28 cellular contexts compared by ENCODE assay signal in genomic region chr17:30426292-30426691, GRCh38. TPM values are rescaled to one million over a fixed set of nuclear protein-coding genes. Genes with fewer than 3 reads are reported as not detected.
DNase-seq lines count a peak whose midpoint lies in the region; ATAC-seq, FAIRE-seq and TF ChIP-seq lines count a peak whose summit lies in the region.
"Had no signal": no experiment of that assay in that cellular context is flagged by ENCODE, and none has a peak within 500 bp of the region (broad histone marks: within the 10 kb centered on the region; RNA-seq: fewer than 3 reads in every experiment).

No MANE protein-coding gene starts in this region.

- no peak overlapping the region for H3K4ac ChIP-seq in neuronal stem cell (ENCODE audit: low read length)

- H3K27ac Mint-ChIP-seq in astrocyte (ENCODE audit: unreplicated experiment): no peak overlapping the region

- intact Hi-C loops in HepG2 (cut with micrococcal nuclease; ENCODE audit: unreplicated experiment) (no loop called here), right lobe of liver (cut with DNase I) (no loop called here), heart left ventricle (cut with DNase I) (loop anchor here in 1 of 10 donors (5.0 kb wide), 1 partner anchor 84 kb away; no protein-coding TSS in a partner anchor)

- WGBS in HepG2 (ENCODE audit: low lambda C conversion rate): 98% methylated on average over 2 of the region's 2 CpGs
- 100% methylated on average over 1 of the region's 2 CpGs for WGBS in right lobe of liver (ENCODE audit: insufficient coverage, low coverage, low lambda C conversion rate, missing lambda C conversion rate)
- no CpG with 5 or more reads among the region's 2 CpGs for WGBS in neuronal stem cell (ENCODE audit: extremely low coverage in 2 of 2, insufficient read length in 2 of 2, insufficient replicate concordance in 1 of 2), 2 donors
- WGBS in heart left ventricle, 4 donors: 95 to 98% (median 96%) methylated on average over 2 of the region's 2 CpGs

- no peak overlapping the region for H2AK5ac ChIP-seq in neuronal stem cell (ENCODE audit: low read depth, low read length)

- in situ Hi-C loops in HepG2 (cut with HindIII; ENCODE audit: extremely low pct_ligation_motif_present, low pct_unique_long_range_greater_than_20kb): no loop called here

- H3K14ac ChIP-seq in neuronal stem cell (ENCODE audit: low read length): no peak overlapping the region

- H3K9ac ChIP-seq in HepG2 (ENCODE audit: insufficient read depth, low read depth, low read length): no peak overlapping the region
- no peak overlapping the region for H3K9ac ChIP-seq in astrocyte (ENCODE audit: low read length)
- no peak overlapping the region for H3K9ac ChIP-seq in neuronal stem cell (ENCODE audit: low read depth, low read length, poor library complexity)

- H3K4me1 ChIP-seq in HepG2 (ENCODE audit: insufficient read depth, low read length): no peaks in the 10 kb centered on the region
- H3K4me1 ChIP-seq in right lobe of liver: no peaks in the 10 kb centered on the region
- peaks cover 6% of the 10 kb centered on the region for H3K4me1 ChIP-seq in astrocyte (ENCODE audit: insufficient read depth, low read length)
- H3K4me1 ChIP-seq in neuronal stem cell (ENCODE audit: control insufficient read depth in 2 of 2, insufficient read depth in 1 of 2, low read depth in 1 of 2, low read length in 2 of 2): no peaks in the 10 kb centered on the region
- H3K4me1 ChIP-seq in heart left ventricle: peaks cover 0 to 13% (median 0%) of the 10 kb centered on the region in 12 donors

- no peak overlapping the region for H2BK15ac ChIP-seq in neuronal stem cell (ENCODE audit: low read length)

- peak; percentile 12 for FAIRE-seq in HepG2 (lab: Jason Lieb, UNC)
- no peak for FAIRE-seq in astrocyte (lab: Jason Lieb, UNC)

- H3K4me1 Mint-ChIP-seq in astrocyte (ENCODE audit: low read depth, unreplicated experiment): peaks cover 2% of the 10 kb centered on the region

- H2BK120ac ChIP-seq in neuronal stem cell (ENCODE audit: low read depth, low read length): no peak overlapping the region

- no peak overlapping the region for H3K23ac ChIP-seq in neuronal stem cell (ENCODE audit: low read depth, low read length, poor library complexity)

- H3K18ac ChIP-seq in neuronal stem cell (ENCODE audit: low read length): no peak overlapping the region

- BruUV-seq in HepG2 (replicated peaks; lab: Mats Ljungman, UMichigan): no TSS peak

- H3K9me3 ChIP-seq in HepG2 (ENCODE audit: low read length) (no peaks in the 10 kb centered on the region), right lobe of liver (no peaks in the 10 kb centered on the region), astrocyte (ENCODE audit: insufficient read depth, low read depth, low read length) (no peaks in the 10 kb centered on the region), neuronal stem cell (replicated peaks in 1 of 2; ENCODE audit: control insufficient read depth in 2 of 2, insufficient read depth in 1 of 2, low read depth in 1 of 2, low read length in 2 of 2) (peaks cover 0 to 3% of the 10 kb centered on the region in 2 donors), heart left ventricle (no peaks in the 10 kb centered on the region)

- TF ChIP-seq EP300 in HepG2 (IDR thresholded peaks at IDR 0.05; ENCODE audit: low read depth in 2 of 2, low read length in 2 of 2) (no peak), HepG2 (CRISPR knock-in tag; IDR thresholded peaks at IDR 0.05; ENCODE audit: borderline replicate concordance) (no peak)

- H3K27me3 ChIP-seq in HepG2 (ENCODE audit: control insufficient read depth in 1 of 2, insufficient read depth in 2 of 2, low read length in 2 of 2): no peaks in the 10 kb centered on the region
- no peaks in the 10 kb centered on the region for H3K27me3 ChIP-seq in right lobe of liver
- no peaks in the 10 kb centered on the region for H3K27me3 ChIP-seq in astrocyte (ENCODE audit: insufficient read depth, low read length)
- H3K27me3 ChIP-seq in neuronal stem cell (ENCODE audit: control insufficient read depth in 3 of 3, insufficient read depth in 3 of 3, low read depth in 1 of 3, low read length in 3 of 3): no peaks in the 10 kb centered on the region
- no peaks in the 10 kb centered on the region for H3K27me3 ChIP-seq in heart left ventricle

- H3K36me3 ChIP-seq in HepG2 (replicated peaks in 1 of 2; ENCODE audit: control insufficient read depth in 1 of 2, insufficient read depth in 2 of 2, low read length in 2 of 2) (peaks cover 5 to 53% of the 10 kb centered on the region in 2 experiments; a peak in 4 of 5 replicates), right lobe of liver (peaks cover 0 to 35% (median 10%) of the 10 kb centered on the region in 4 donors), astrocyte (ENCODE audit: insufficient read depth, low read length) (peaks cover 6% of the 10 kb centered on the region), neuronal stem cell (replicated peaks in 1 of 2; ENCODE audit: control insufficient read depth in 2 of 2, insufficient read depth in 2 of 2, low read length in 2 of 2) (peaks cover 8 to 87% of the 10 kb centered on the region in 2 donors), heart left ventricle (peaks cover 0 to 80% (median 64%) of the 10 kb centered on the region in 9 donors)

- TF ChIP-seq CTCF in HepG2 (CRISPR knock-in tag; IDR thresholded peaks at IDR 0.05): no peak
- no peak for TF ChIP-seq CTCF in right lobe of liver (IDR thresholded peaks at IDR 0.05)
- TF ChIP-seq CTCF in astrocyte (IDR thresholded peaks at IDR 0.05; ENCODE audit: insufficient read depth, low read depth, low read length): no peak
- TF ChIP-seq CTCF in fibroblast of mammary gland (conservative IDR thresholded peaks at IDR 0.05; ENCODE audit: control insufficient read depth, insufficient read depth, low read depth, low read length): no peak
- no peak for TF ChIP-seq CTCF in heart left ventricle (IDR thresholded peaks at IDR 0.05)

- CTCF ChIA-PET in HepG2 (lab: Yijun Ruan, JAX; ENCODE audit: low intra/inter-chr PET ratio, low total read pairs): no interaction called here

- ATAC-seq in HepG2 (no peak), right lobe of liver (no peak), heart left ventricle (no peak)

- no peaks in the 10 kb centered on the region for H3K27me3 Mint-ChIP-seq in astrocyte (ENCODE audit: low read depth, unreplicated experiment)
- H3K27me3 Mint-ChIP-seq: CD8-positive, alpha-beta memory T cell had no signal

- H3K4me3 Mint-ChIP-seq in astrocyte (ENCODE audit: unreplicated experiment): no peak overlapping the region
- H3K4me3 Mint-ChIP-seq: CD8-positive, alpha-beta memory T cell had no signal

- no peak overlapping the region for H3K4me2 ChIP-seq in HepG2 (ENCODE audit: low read depth, low read length)
- H3K4me2 ChIP-seq in astrocyte (ENCODE audit: low read length): no peak overlapping the region
- no peak overlapping the region for H3K4me2 ChIP-seq in neuronal stem cell (ENCODE audit: insufficient read depth, low read length, poor library complexity, severe bottlenecking)
- H3K4me2 ChIP-seq: PC-9 had no signal

- no peak for TF ChIP-seq RAD21 in HepG2 (CRISPR knock-in tag; IDR thresholded peaks at IDR 0.05)

- H4K20me1 ChIP-seq in HepG2 (ENCODE audit: insufficient read depth, low read length) (no peaks in the 10 kb centered on the region), astrocyte (ENCODE audit: insufficient read depth, low read length) (no peaks in the 10 kb centered on the region)

- no peak overlapping the region for H4K91ac ChIP-seq in neuronal stem cell (ENCODE audit: low read depth, low read length, poor library complexity)

- H2AFZ ChIP-seq in HepG2 (ENCODE audit: low read length): no peak overlapping the region
- no peak overlapping the region for H2AFZ ChIP-seq in astrocyte (ENCODE audit: low read depth, low read length)
- no peak overlapping the region for H2AFZ ChIP-seq in neuronal stem cell (ENCODE audit: low read length)
- H2AFZ ChIP-seq: PC-9 had no signal

- POLR2A ChIA-PET in HepG2 (lab: Yijun Ruan, JAX): no interaction called here

- no peaks in the 10 kb centered on the region for H3K79me1 ChIP-seq in neuronal stem cell (ENCODE audit: low read depth, low read length)

- no peak overlapping the region for H2BK5ac ChIP-seq in neuronal stem cell (ENCODE audit: low read length)

- TF ChIP-seq POLR2A in HepG2 (IDR thresholded peaks at IDR 0.05; ENCODE audit: insufficient read depth in 1 of 2, low read depth in 2 of 2, low read length in 2 of 2) (no peak), right lobe of liver (IDR thresholded peaks at IDR 0.05) (no peak), heart left ventricle (IDR thresholded peaks at IDR 0.05) (no peak)

- H4K8ac ChIP-seq in neuronal stem cell (ENCODE audit: low read depth, low read length): no peak overlapping the region

- DNase-seq in HepG2 (ENCODE audit: low spot score) (no peak), right lobe of liver (no peak), astrocyte (ENCODE audit: low read depth) (peak; percentile 23), fibroblast of mammary gland (ENCODE audit: low read depth) (peak; percentile 60), amniotic stem cell (lab: John Stamatoyannopoulos, UW) (no peak), neuronal stem cell (ENCODE audit: low spot score) (no peak), GOT3 (lab: John Stamatoyannopoulos, UW) (no peak), heart left ventricle (no peak)
- DNase-seq: AML-193; Calu3; CD8-positive, alpha-beta memory T cell; DMS153; EL; GF-D8; H7; MM.1S; NCI-H1048; NCI-H1417 treated with DMSO at 0.1 percent for 48 hours; NCI-H187 treated with DMSO at 0.1 percent for 48 hours; NCI-H2107; NCI-H510A; PC-9; SHP77 treated with DMSO at 0.1 percent for 48 hours; SW 1271 had no signal

- H3K4me3 ChIP-seq in HepG2 (replicated peaks in 1 of 3; ENCODE audit: insufficient read depth in 1 of 3, low read depth in 2 of 3, low read length in 3 of 3) (no peak overlapping the region), right lobe of liver (no peak overlapping the region), astrocyte (ENCODE audit: insufficient read depth, low read depth, low read length) (no peak overlapping the region), fibroblast of mammary gland (ENCODE audit: control insufficient read depth, low read depth, low read length) (no peak overlapping the region), neuronal stem cell (ENCODE audit: low read length in 2 of 2) (no peak overlapping the region), heart left ventricle (no peak overlapping the region)
- H3K4me3 ChIP-seq: PC-9, SK-N-MC had no signal

- peaks cover 10% of the 10 kb centered on the region for H3K36me3 Mint-ChIP-seq in astrocyte (ENCODE audit: low read depth, unreplicated experiment)

- H2BK12ac ChIP-seq in neuronal stem cell (ENCODE audit: low read length): no peak overlapping the region

- H3K79me2 ChIP-seq in HepG2 (ENCODE audit: insufficient read depth, low read length) (peaks cover 2% of the 10 kb centered on the region), astrocyte (ENCODE audit: insufficient read depth, low read length) (no peaks in the 10 kb centered on the region)

- H3K9me3 Mint-ChIP-seq in astrocyte (ENCODE audit: unreplicated experiment): no peaks in the 10 kb centered on the region
- H3K9me3 Mint-ChIP-seq: CD8-positive, alpha-beta memory T cell had no signal

- H3K27ac ChIP-seq in HepG2 (ENCODE audit: extremely low read length, insufficient read depth, low read length) (no peak overlapping the region), right lobe of liver (no peak overlapping the region), astrocyte (ENCODE audit: low read depth, low read length) (no peak overlapping the region), neuronal stem cell (replicated peaks; ENCODE audit: low read length) (no peak overlapping the region), heart left ventricle (no peak overlapping the region)
- H3K27ac ChIP-seq: 22Rv1, C4-2B, PC-9, RWPE1, SK-N-MC had no signal

RNA-seq across cellular contexts. Expression of gene CPD, which starts 47.6 kb away (rescaled TPM):
- total RNA-seq in HepG2 (2016; rRNA removed; fragmentation: Illumina TruSeq; extraction: Trizol) (54.3 and 72.3 TPM in 2 replicates), right lobe of liver (100 to 1,000 TPM in 2 of 6 experiments, 10 to 100 TPM in 4; 42.2 to 129 (median 53.5) TPM), astrocyte (51.2 and 55.2 TPM in 2 replicates), heart left ventricle (10 to 100 TPM; 18.9 to 54.2 (median 31.8) TPM)
- 4.9 and 6.4 TPM in 2 replicates for total RNA-seq in HepG2 (2016; cell fraction: cytosol; rRNA removed; fragmentation: Illumina TruSeq; extraction: Trizol; ENCODE audit: low read depth)
- 47.8 and 69.6 TPM in 2 replicates for total RNA-seq in HepG2 (2016; cell fraction: insoluble cytoplasmic fraction; rRNA removed; fragmentation: Illumina TruSeq; extraction: Trizol)
- 8.6 and 11.7 TPM in 2 replicates for total RNA-seq in HepG2 (2016; cell fraction: membrane; rRNA removed; fragmentation: Illumina TruSeq; extraction: Trizol)
- total RNA-seq in HepG2 (2016; cell fraction: nucleus; rRNA removed; fragmentation: Illumina TruSeq; extraction: Trizol): 89.9 and 106 TPM in 2 replicates
- polyA plus RNA-seq in HepG2 (2011; rRNA removed) (43.2 and 46.1 TPM in 2 replicates), heart left ventricle (10 to 100 TPM in 1 of 2 donors, 1 to 10 TPM in 1; 3.6 to 36.7 TPM)
- 19.6 and 35.4 TPM in 2 replicates for polyA plus RNA-seq in HepG2 (2011; cell fraction: cytosol; rRNA removed)
- 15.6 and 17.4 TPM in 2 replicates for polyA plus RNA-seq in HepG2 (2011; cell fraction: nucleus; rRNA removed)
- 71.5 and 80.7 TPM in 2 replicates for polyA plus RNA-seq in HepG2 (2012)
- polyA plus RNA-seq in HepG2 (2016; cell fraction: cytosol; fragmentation: Illumina TruSeq; extraction: Trizol; ENCODE audit: low read depth): 1.1 and 1.5 TPM in 2 replicates
- polyA plus RNA-seq in HepG2 (2016; cell fraction: insoluble cytoplasmic fraction; fragmentation: Illumina TruSeq; extraction: Trizol; ENCODE audit: low read depth): 17.2 and 18.1 TPM in 2 replicates
- 2.5 and 3.0 TPM in 2 replicates for polyA plus RNA-seq in HepG2 (2016; cell fraction: membrane; fragmentation: Illumina TruSeq; extraction: Trizol; ENCODE audit: low read depth)
- 36.8 and 40.4 TPM in 2 replicates for polyA plus RNA-seq in HepG2 (2016; cell fraction: nucleus; fragmentation: Illumina TruSeq; extraction: Trizol; ENCODE audit: insufficient read depth, low read depth)
- 43.4 and 65.4 TPM in 2 replicates for polyA minus RNA-seq in HepG2 (2011; rRNA and poly(A)+ RNA removed; ENCODE audit: low replicate concordance)
- polyA minus RNA-seq in HepG2 (2011; cell fraction: cytosol; rRNA and poly(A)+ RNA removed): 152 and 251 TPM in 2 replicates
- polyA minus RNA-seq in HepG2 (2011; cell fraction: nucleus; rRNA and poly(A)+ RNA removed): 101 and 151 TPM in 2 replicates
- polyA plus RNA-seq in neuronal stem cell (2013, experiment 1 of 2): 19.4 TPM
- 19.5 TPM for polyA plus RNA-seq in neuronal stem cell (2013, experiment 2 of 2)

RNA-seq across cellular contexts. Expression of gene GOSR1, which starts 50.9 kb away (rescaled TPM):
- total RNA-seq in HepG2 (2016; rRNA removed; fragmentation: Illumina TruSeq; extraction: Trizol) (37.0 and 44.6 TPM in 2 replicates), right lobe of liver (10 to 100 TPM; 20.0 to 33.7 (median 27.1) TPM), astrocyte (48.0 and 49.3 TPM in 2 replicates), heart left ventricle (10 to 100 TPM; 24.9 to 39.7 (median 32.0) TPM)
- total RNA-seq in HepG2 (2016; cell fraction: cytosol; rRNA removed; fragmentation: Illumina TruSeq; extraction: Trizol; ENCODE audit: low read depth): 28.9 and 32.9 TPM in 2 replicates
- total RNA-seq in HepG2 (2016; cell fraction: insoluble cytoplasmic fraction; rRNA removed; fragmentation: Illumina TruSeq; extraction: Trizol): 36.9 and 46.8 TPM in 2 replicates
- 18.1 and 20.9 TPM in 2 replicates for total RNA-seq in HepG2 (2016; cell fraction: membrane; rRNA removed; fragmentation: Illumina TruSeq; extraction: Trizol)
- total RNA-seq in HepG2 (2016; cell fraction: nucleus; rRNA removed; fragmentation: Illumina TruSeq; extraction: Trizol): 39.4 and 39.8 TPM in 2 replicates
- polyA plus RNA-seq in HepG2 (2011; rRNA removed) (12.5 and 15.8 TPM in 2 replicates), heart left ventricle (10 to 100 TPM in 1 of 2 donors, 1 to 10 TPM in 1; 8.9 to 20.6 TPM)
- polyA plus RNA-seq in HepG2 (2011; cell fraction: cytosol; rRNA removed): 7.1 and 11.8 TPM in 2 replicates
- polyA plus RNA-seq in HepG2 (2011; cell fraction: nucleus; rRNA removed): 10.2 and 10.3 TPM in 2 replicates
- polyA plus RNA-seq in HepG2 (2012): 26.1 and 37.7 TPM in 2 replicates
- polyA plus RNA-seq in HepG2 (2016; cell fraction: cytosol; fragmentation: Illumina TruSeq; extraction: Trizol; ENCODE audit: low read depth): 3.3 and 3.6 TPM in 2 replicates
- polyA plus RNA-seq in HepG2 (2016; cell fraction: insoluble cytoplasmic fraction; fragmentation: Illumina TruSeq; extraction: Trizol; ENCODE audit: low read depth): 30.4 and 34.8 TPM in 2 replicates
- 8.4 and 9.0 TPM in 2 replicates for polyA plus RNA-seq in HepG2 (2016; cell fraction: membrane; fragmentation: Illumina TruSeq; extraction: Trizol; ENCODE audit: low read depth)
- 35.8 and 42.7 TPM in 2 replicates for polyA plus RNA-seq in HepG2 (2016; cell fraction: nucleus; fragmentation: Illumina TruSeq; extraction: Trizol; ENCODE audit: insufficient read depth, low read depth)
- 13.3 and 27.5 TPM in 2 replicates for polyA minus RNA-seq in HepG2 (2011; rRNA and poly(A)+ RNA removed; ENCODE audit: low replicate concordance)
- polyA minus RNA-seq in HepG2 (2011; cell fraction: cytosol; rRNA and poly(A)+ RNA removed): 14.8 and 16.9 TPM in 2 replicates
- polyA minus RNA-seq in HepG2 (2011; cell fraction: nucleus; rRNA and poly(A)+ RNA removed): 56.3 and 63.3 TPM in 2 replicates
- 28.1 TPM for polyA plus RNA-seq in neuronal stem cell (2013, experiment 1 of 2)
- 30.2 TPM for polyA plus RNA-seq in neuronal stem cell (2013, experiment 2 of 2)

Comparison
In these comparisons a context has a peak if more than half of its experiments do, and no peak if none do; other contexts are left out.
1. DNase-seq: peak in astrocyte (single experiment) and fibroblast of mammary gland (single experiment); none in HepG2 (single experiment), right lobe of liver (0 of 3), amniotic stem cell (single experiment), neuronal stem cell (single experiment), GOT3 (single experiment) and heart left ventricle (0 of 5).